In genomic region chr19:45691516-45692186, GRCh38 we compare ENCODE assay signal across 8 cellular contexts. TPM values are rescaled to one million over a fixed set of nuclear protein-coding genes. Genes with fewer than 3 reads are reported as not detected.
DNase-seq lines count a peak whose midpoint lies in the region; ATAC-seq and TF ChIP-seq lines count a peak whose summit lies in the region.

Gene SNRPD2 (minus strand): TSS chr19:45691953. CDS start chr19:45691888, 65 bp downstream.

- H3K36me3 Mint-ChIP-seq in CD4-positive, alpha-beta T cell (ENCODE audit: low read depth): peaks cover 56% of the 10 kb centered on the region
- peaks cover 37% of the 10 kb centered on the region for H3K36me3 Mint-ChIP-seq in activated CD4-positive, alpha-beta memory T cell treated with anti-CD3 and anti-CD28 coated beads, Interleukin-2, amount 10 ng/mL, durations not matched to agents 7 days and 5 days (ENCODE audit: low read depth)

- TF ChIP-seq CTCF in CD4-positive, alpha-beta T cell (IDR thresholded peaks at IDR 0.05): no peak

- DNase-seq in CD4-positive, alpha-beta T cell: peak; percentile 81 to 91 (median 88)
- peak; percentile 90 for DNase-seq in NCI-H82 treated with DMSO at 0.1 percent for 48 hours (lab: John Stamatoyannopoulos, UW; ENCODE audit: unreplicated experiment)
- DNase-seq in activated CD4-positive, alpha-beta memory T cell treated with anti-CD3 and anti-CD28 coated beads, Interleukin-2, amount 10 ng/mL, durations not matched to agents 7 days and 5 days: peak; percentile 94
- peak; percentile 90 for DNase-seq in effector CD8-positive, alpha-beta T cell (lab: John Stamatoyannopoulos, UW)
- peak; percentile 97 for DNase-seq in lung microvascular endothelial cell (ENCODE audit: low read depth in 2 of 2)
- peak; percentile 77 to 87 (median 86) for DNase-seq in stimulated activated CD4-positive, alpha-beta T cell treated with anti-CD3 and anti-CD28 coated beads, TNF-alpha, amount 100 ng/mL, for 4 hours (ENCODE audit: low read depth in 3 of 3)

- H3K4me1 Mint-ChIP-seq in CD4-positive, alpha-beta T cell (ENCODE audit: low read depth): peaks cover 33% of the 10 kb centered on the region
- H3K4me1 Mint-ChIP-seq in activated CD4-positive, alpha-beta memory T cell treated with anti-CD3 and anti-CD28 coated beads, Interleukin-2, amount 10 ng/mL, durations not matched to agents 7 days and 5 days: peaks cover 28% of the 10 kb centered on the region

- peak within 1 kb of the TSS; percentile 96 for H3K4me3 Mint-ChIP-seq in CD4-positive, alpha-beta T cell
- peak within 1 kb of the TSS; percentile 90 for H3K4me3 Mint-ChIP-seq in activated CD4-positive, alpha-beta memory T cell treated with anti-CD3 and anti-CD28 coated beads, Interleukin-2, amount 10 ng/mL, durations not matched to agents 7 days and 5 days

- ATAC-seq in CD4-positive, alpha-beta T cell (ENCODE audit: poor library complexity): peak; percentile 46
- ATAC-seq in GM19395 (IDR thresholded peaks at IDR 0.05; ENCODE audit: unreplicated experiment) (peak; percentile 62), HG03558 (IDR thresholded peaks at IDR 0.05; ENCODE audit: extremely low read depth, unreplicated experiment) (peak; percentile 31)

- H3K27ac Mint-ChIP-seq in CD4-positive, alpha-beta T cell: peak within 1 kb of the TSS; percentile 95
- H3K27ac Mint-ChIP-seq in activated CD4-positive, alpha-beta memory T cell treated with anti-CD3 and anti-CD28 coated beads, Interleukin-2, amount 10 ng/mL, durations not matched to agents 7 days and 5 days: peak within 1 kb of the TSS; percentile 89

- no peaks in the 10 kb centered on the region for H3K9me3 ChIP-seq in CD4-positive, alpha-beta T cell (ENCODE audit: control insufficient read depth, low read length)

- H3K9me3 Mint-ChIP-seq in CD4-positive, alpha-beta T cell: no peaks in the 10 kb centered on the region
- H3K9me3 Mint-ChIP-seq in activated CD4-positive, alpha-beta memory T cell treated with anti-CD3 and anti-CD28 coated beads, Interleukin-2, amount 10 ng/mL, durations not matched to agents 7 days and 5 days: no peaks in the 10 kb centered on the region

- intact Hi-C loops in CD4-positive, alpha-beta T cell (cut with DNase I, micrococcal nuclease): loop anchor here (1.0 to 10.0 kb wide), 8 partner anchors 15 to 517 kb away; partner anchors contain the start of genes OPA3 (in 2 of the 2), BLOC1S3 (in 1 of the 2), TRAPPC6A (in 1 of the 2) and VASP (in 1 of the 2)

- peak within 1 kb of the TSS; percentile 86 for H3K27ac ChIP-seq in CD4-positive, alpha-beta T cell (ENCODE audit: low read depth, low read length)

- CTCF ChIA-PET in CD4-positive, alpha-beta T cell (lab: Charles Lee): interaction anchor here (0.5 to 4.8 kb wide), 13 partner anchors 9 to 703 kb away, joined by 3 to 29 read pairs (median 8); partner anchors contain the start of genes FBXO46 and SIX5
- CTCF ChIA-PET in activated CD4-positive, alpha-beta memory T cell treated with anti-CD3 and anti-CD28 coated beads, Interleukin-2, amount 10 ng/mL, durations not matched to agents 7 days and 5 days (lab: Charles Lee): interaction anchor here (0.6 to 9.2 kb wide), 20 partner anchors 12 to 320 kb away, joined by 3 to 106 read pairs (median 4); partner anchors contain the start of genes EML2, FBXO46, FOXA3 and OPA3

- POLR2A ChIA-PET in CD4-positive, alpha-beta T cell (lab: Charles Lee): interaction anchor here (0.7 to 2.7 kb wide), 19 partner anchors 10 to 252 kb away, joined by 3 to 48 read pairs (median 4); partner anchors contain the start of genes FBXO46, FOSB and SIX5
- POLR2A ChIA-PET in activated CD4-positive, alpha-beta memory T cell treated with anti-CD3 and anti-CD28 coated beads, Interleukin-2, amount 10 ng/mL, durations not matched to agents 7 days and 5 days (lab: Charles Lee): interaction anchor here (0.6 to 4.8 kb wide), 21 partner anchors 9 to 223 kb away, joined by 3 to 31 read pairs (median 4); partner anchors contain the start of genes OPA3, SIX5 and SYMPK

- no peaks in the 10 kb centered on the region for H3K27me3 Mint-ChIP-seq in CD4-positive, alpha-beta T cell
- no peaks in the 10 kb centered on the region for H3K27me3 Mint-ChIP-seq in activated CD4-positive, alpha-beta memory T cell treated with anti-CD3 and anti-CD28 coated beads, Interleukin-2, amount 10 ng/mL, durations not matched to agents 7 days and 5 days

- H3K27me3 ChIP-seq in CD4-positive, alpha-beta T cell (ENCODE audit: control insufficient read depth, insufficient read depth, low read length): no peaks in the 10 kb centered on the region

RNA-seq across cellular contexts. Expression of gene SNRPD2, which starts in this region (rescaled TPM):
- total RNA-seq in CD4-positive, alpha-beta T cell: 100 to 1,000 TPM; 367 to 369 TPM
- 100 to 1,000 TPM; 505 to 519 TPM for total RNA-seq in activated CD4-positive, alpha-beta memory T cell treated with anti-CD3 and anti-CD28 coated beads, Interleukin-2, amount 10 ng/mL, durations not matched to agents 7 days and 5 days
- 331 and 391 TPM in 2 replicates for total RNA-seq in lung microvascular endothelial cell

Comparison
In these comparisons a context has a peak if more than half of its experiments do, and no peak if none do; other contexts are left out.
1. Peak in every context shown above with its lines: DNase-seq, ATAC-seq and H3K27ac ChIP-seq.